7 cellular contexts compared by ENCODE assay signal in genomic region chr6:20811112-20811746, GRCh38.
DNase-seq lines count a peak whose midpoint lies in the region; ATAC-seq and TF ChIP-seq lines count a peak whose summit lies in the region.

No MANE protein-coding gene starts in this region.

- no peak overlapping the region for H3K18ac ChIP-seq in trophoblast cell (ENCODE audit: low read length)

- H4K91ac ChIP-seq in trophoblast cell (ENCODE audit: low read depth, low read length), result peak overlapping the region; percentile 92

- H2BK5ac ChIP-seq in trophoblast cell (ENCODE audit: low read depth, low read length, poor library complexity), result peak overlapping the region; percentile 90

- ATAC-seq in GM21360 (IDR thresholded peaks at IDR 0.05; ENCODE audit: unreplicated experiment) (no peak), HG03432 (IDR thresholded peaks at IDR 0.05; ENCODE audit: unreplicated experiment) (no peak)

- no peaks in the 10 kb centered on the region for H3K79me2 ChIP-seq in trophoblast cell (ENCODE audit: control insufficient read depth, insufficient read depth, low read length, poor library complexity)

- H3K23ac ChIP-seq in trophoblast cell (ENCODE audit: low read length), result no peak overlapping the region

- no peak for TF ChIP-seq CTCF in epithelial cell of proximal tubule (conservative IDR thresholded peaks at IDR 0.05; ENCODE audit: low read depth, low read length)
- no peak for TF ChIP-seq CTCF in GM10266 (IDR thresholded peaks at IDR 0.05; ENCODE audit: control insufficient read depth, insufficient read depth, low read depth, missing control alignments)

- no peaks in the 10 kb centered on the region for H3K27me3 ChIP-seq in trophoblast cell (ENCODE audit: insufficient read depth, low read length)

- no peak overlapping the region for H3K4ac ChIP-seq in trophoblast cell (ENCODE audit: low read depth, low read length)

- H3K4me1 ChIP-seq in trophoblast cell (ENCODE audit: control insufficient read depth in 1 of 2, insufficient read depth in 2 of 2, low read length in 2 of 2), result peaks cover 3 to 5% of the 10 kb centered on the region in 2 experiments

- peak overlapping the region; percentile 98 for H2BK120ac ChIP-seq in trophoblast cell (ENCODE audit: insufficient read depth, low read length, poor library complexity)

- H2AK5ac ChIP-seq in trophoblast cell (ENCODE audit: low read length), result no peak overlapping the region

- H3K4me3 ChIP-seq in epithelial cell of proximal tubule (ENCODE audit: low read depth, low read length) (no peak overlapping the region), trophoblast cell (ENCODE audit: low read depth, low read length) (no peak overlapping the region)

- H4K8ac ChIP-seq in trophoblast cell (ENCODE audit: low read depth, low read length), result no peak overlapping the region

- DNase-seq in H4 (ENCODE audit: low spot score), result peak; percentile 94
- DNase-seq in NCI-H446 (lab: John Stamatoyannopoulos, UW), result peak; percentile 25 to 73
- DNase-seq in epithelial cell of proximal tubule (ENCODE audit: low read depth), result peak; percentile 92
- DNase-seq in trophoblast cell, result peak; percentile 88 to 96
- DNase-seq in GM10266 (ENCODE audit: extremely low spot score), result no peak

- no CpG with 5 or more reads among the region's 6 CpGs for WGBS in trophoblast cell (ENCODE audit: extremely low coverage, insufficient coverage, insufficient read length)

- H3K36me3 ChIP-seq in trophoblast cell (ENCODE audit: control insufficient read depth in 1 of 2, insufficient read depth in 2 of 2, low read length in 2 of 2), result no peaks in the 10 kb centered on the region

- H2AFZ ChIP-seq in trophoblast cell (ENCODE audit: insufficient read depth, low read length, poor library complexity), result no peak overlapping the region

- no peak overlapping the region for H4K12ac ChIP-seq in trophoblast cell (ENCODE audit: low read depth, low read length)

- H3K79me1 ChIP-seq in trophoblast cell (ENCODE audit: low read length), result peaks cover 14% of the 10 kb centered on the region

- H3K14ac ChIP-seq in trophoblast cell (ENCODE audit: low read length), result no peak overlapping the region

- H2BK12ac ChIP-seq in trophoblast cell (ENCODE audit: low read length), result no peak overlapping the region

- peak overlapping the region; percentile 87 for H3K27ac ChIP-seq in trophoblast cell (ENCODE audit: low read depth, low read length)

- no peaks in the 10 kb centered on the region for H3K9me3 ChIP-seq in trophoblast cell (ENCODE audit: insufficient read depth, low read depth, low read length)

- H3K4me2 ChIP-seq in trophoblast cell (ENCODE audit: low read length), result no peak overlapping the region

- H3K9ac ChIP-seq in trophoblast cell (ENCODE audit: low read length), result no peak overlapping the region
